Comparison of ENCODE assay signal across 16 cellular contexts in the genomic region with DNA sequence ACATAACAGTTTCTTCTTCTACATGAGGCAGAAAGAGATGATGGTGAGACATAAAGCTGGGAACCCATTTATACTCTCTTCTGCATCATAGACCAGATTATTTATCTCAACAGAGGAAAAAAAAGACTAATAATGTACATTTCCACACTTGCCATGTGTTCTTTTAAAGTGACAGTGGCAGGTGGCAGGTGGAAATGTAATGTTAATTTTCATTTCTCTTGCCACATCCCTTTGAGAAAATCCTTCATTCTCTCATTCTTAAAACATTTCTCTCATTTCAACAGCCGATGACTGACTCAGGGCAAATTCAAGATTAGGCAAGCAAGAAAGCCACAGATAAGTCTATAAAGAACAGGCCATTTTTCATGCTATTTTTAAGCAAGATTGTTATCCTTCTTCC.
"Had no signal": no experiment of that assay in that cellular context is flagged by ENCODE, and none has a peak within 500 bp of the region (broad histone marks: within the 10 kb centered on the region; RNA-seq: fewer than 3 reads in every experiment).

No MANE protein-coding gene starts in this region.

- H3K27ac Mint-ChIP-seq: natural killer cell treated with Interleukin-12 subunit alpha and Interleukin-12 subunit beta and Interleukin-15 and Interleukin-18, amount 100 ng/mL, for 72 hours; neural progenitor cell; stimulated activated memory B cell treated with anti-CD40 and anti-IgM and Interleukin-4, amounts not matched to agents 10 μg/mL and 1 μg/mL and 100 μg/mL, for 72 hours; stimulated activated naive CD8-positive, alpha-beta T cell treated with anti-CD3 and anti-CD28 coated beads, Interleukin-15, Interleukin-2, amounts not matched to agents 100 ng/mL and 50 ng/mL, for 24 hours had no signal

- H3K9me3 ChIP-seq: heart right ventricle, ovary, tibial artery, upper lobe of left lung, uterus had no signal

- H3K9me3 Mint-ChIP-seq: neural progenitor cell; stimulated activated memory B cell treated with anti-CD40 and anti-IgM and Interleukin-4, amounts not matched to agents 10 μg/mL and 1 μg/mL and 100 μg/mL, for 72 hours had no signal

- H3K4me1 ChIP-seq: heart right ventricle, tibial artery, upper lobe of left lung, uterus had no signal

- DNase-seq: effector memory CD4-positive, alpha-beta T cell; heart right ventricle; hypothalamus; kidney glomerular epithelial cell; nucleus accumbens; ovary; right cardiac atrium; stimulated activated CD4-positive, alpha-beta T cell treated with anti-CD3 and anti-CD28 coated beads, Interleukin-4, amount 100 ng/mL, for 24 hours; tibial artery; uterus had no signal

- ATAC-seq: esophagus mucosa; heart right ventricle; natural killer cell treated with Interleukin-12 subunit alpha and Interleukin-12 subunit beta and Interleukin-15 and Interleukin-18, amount 100 ng/mL, for 72 hours; right cardiac atrium; stimulated activated memory B cell treated with anti-CD40 and anti-IgM and Interleukin-4, amounts not matched to agents 10 μg/mL and 1 μg/mL and 100 μg/mL, for 72 hours had no signal

- H3K36me3 Mint-ChIP-seq: neural progenitor cell; stimulated activated memory B cell treated with anti-CD40 and anti-IgM and Interleukin-4, amounts not matched to agents 10 μg/mL and 1 μg/mL and 100 μg/mL, for 72 hours had no signal

- H3K36me3 ChIP-seq: heart right ventricle, neural progenitor cell, ovary, tibial artery, upper lobe of left lung, uterus had no signal

- H3K4me1 Mint-ChIP-seq: stimulated activated memory B cell treated with anti-CD40 and anti-IgM and Interleukin-4, amounts not matched to agents 10 μg/mL and 1 μg/mL and 100 μg/mL, for 72 hours had no signal

- H3K4me2 ChIP-seq: neural progenitor cell had no signal

- H3K9ac ChIP-seq: neural progenitor cell had no signal

- H3K4me3 Mint-ChIP-seq: natural killer cell treated with Interleukin-12 subunit alpha and Interleukin-12 subunit beta and Interleukin-15 and Interleukin-18, amount 100 ng/mL, for 72 hours; neural progenitor cell; stimulated activated memory B cell treated with anti-CD40 and anti-IgM and Interleukin-4, amounts not matched to agents 10 μg/mL and 1 μg/mL and 100 μg/mL, for 72 hours; stimulated activated naive CD8-positive, alpha-beta T cell treated with anti-CD3 and anti-CD28 coated beads, Interleukin-15, Interleukin-2, amounts not matched to agents 100 ng/mL and 50 ng/mL, for 24 hours had no signal

- H3K4me3 ChIP-seq: heart right ventricle, neural progenitor cell, ovary, tibial artery, upper lobe of left lung, uterus had no signal

- H3K27me3 Mint-ChIP-seq: natural killer cell treated with Interleukin-12 subunit alpha and Interleukin-12 subunit beta and Interleukin-15 and Interleukin-18, amount 100 ng/mL, for 72 hours; stimulated activated memory B cell treated with anti-CD40 and anti-IgM and Interleukin-4, amounts not matched to agents 10 μg/mL and 1 μg/mL and 100 μg/mL, for 72 hours; stimulated activated naive CD8-positive, alpha-beta T cell treated with anti-CD3 and anti-CD28 coated beads, Interleukin-15, Interleukin-2, amounts not matched to agents 100 ng/mL and 50 ng/mL, for 24 hours had no signal

- H3K27me3 ChIP-seq: heart right ventricle, neural progenitor cell, ovary, tibial artery, upper lobe of left lung, uterus had no signal

- H3K27ac ChIP-seq: heart right ventricle, neural progenitor cell, ovary, tibial artery, upper lobe of left lung, uterus had no signal

- H2AFZ ChIP-seq: neural progenitor cell had no signal
